19 cellular contexts compared by ENCODE assay signal in genomic region chr5:852431-853401, GRCh38. TPM values are rescaled to one million over a fixed set of nuclear protein-coding genes. Genes with fewer than 3 reads are reported as not detected.
DNase-seq lines count a peak whose midpoint lies in the region; ATAC-seq, FAIRE-seq and TF ChIP-seq lines count a peak whose summit lies in the region.
"Had no signal": no experiment of that assay in that cellular context is flagged by ENCODE, and none has a peak within 500 bp of the region (broad histone marks: within the 10 kb centered on the region; RNA-seq: fewer than 3 reads in every experiment).

No MANE protein-coding gene starts in this region.

- TF ChIP-seq CTCF in heart left ventricle (IDR thresholded peaks at IDR 0.05) (no peak), right atrium auricular region (IDR thresholded peaks at IDR 0.05) (no peak), K562 (IDR thresholded peaks at IDR 0.05 in 2 of 3, conservative IDR thresholded peaks at IDR 0.05 in 1 of 3; ENCODE audit: insufficient read depth in 2 of 3, low read depth in 1 of 3, low read length in 3 of 3) (no peak), lower lobe of right lung (IDR thresholded peaks at IDR 0.05) (no peak), spleen (IDR thresholded peaks at IDR 0.05 in 8 of 11, conservative IDR thresholded peaks at IDR 0.05 in 3 of 11) (no peak), smooth muscle cell (IDR thresholded peaks at IDR 0.05; ENCODE audit: borderline replicate concordance, insufficient read depth, poor library complexity, severe bottlenecking) (no peak)

- H3K4me3 ChIP-seq in heart left ventricle (no peak overlapping the region), right atrium auricular region (no peak overlapping the region), K562 (no peak overlapping the region), lower lobe of right lung (no peak overlapping the region), spleen (no peak overlapping the region), smooth muscle cell (no peak overlapping the region)
- H3K4me3 ChIP-seq: BLaER1, GM23338, MG63 had no signal

- POLR2A ChIA-PET in K562 (lab: Yijun Ruan, JAX): no interaction called here

- no peak for TF ChIP-seq EP300 in K562 (IDR thresholded peaks at IDR 0.05; ENCODE audit: low read length)

- no peak overlapping the region for H3K4me2 ChIP-seq in K562 (ENCODE audit: insufficient read depth, low read length)
- H3K4me2 ChIP-seq in smooth muscle cell: no peak overlapping the region
- H3K4me2 ChIP-seq: BLaER1, GM23338 had no signal

- H3K27ac ChIP-seq in heart left ventricle: no peak overlapping the region
- H3K27ac ChIP-seq in right atrium auricular region: no peak overlapping the region
- H3K27ac ChIP-seq in K562 (ENCODE audit: extremely low read depth, low read depth, low read length): no peak overlapping the region
- H3K27ac ChIP-seq in lower lobe of right lung: no peak overlapping the region
- H3K27ac ChIP-seq in spleen: no peak overlapping the region
- H3K27ac ChIP-seq in smooth muscle cell (ENCODE audit: low read depth): no peak overlapping the region
- H3K27ac ChIP-seq: BLaER1, HL-60 had no signal

- CTCF ChIA-PET in K562 (lab: Yijun Ruan, JAX; ENCODE audit: low intra/inter-chr PET ratio): no interaction called here

- H3K79me2 ChIP-seq in K562 (ENCODE audit: control insufficient read depth, insufficient read depth, low read length): no peaks in the 10 kb centered on the region
- no peaks in the 10 kb centered on the region for H3K79me2 ChIP-seq in smooth muscle cell (ENCODE audit: low read depth)

- H3K27me3 ChIP-seq in heart left ventricle (peaks cover 0 to 17% (median 0%) of the 10 kb centered on the region in 9 donors), right atrium auricular region (no peaks in the 10 kb centered on the region), K562 (ENCODE audit: control insufficient read depth in 2 of 2, insufficient read depth in 2 of 2, low read length in 2 of 2) (peaks cover 24 to 47% of the 10 kb centered on the region in 2 experiments), lower lobe of right lung (ENCODE audit: low read depth) (peaks cover 8% of the 10 kb centered on the region), spleen (replicated peaks in 1 of 7) (peaks cover 0 to 41% (median 3%) of the 10 kb centered on the region in 7 donors), smooth muscle cell (ENCODE audit: low read depth) (no peaks in the 10 kb centered on the region)
- H3K27me3 ChIP-seq: BLaER1 had no signal

- DNase-seq in heart left ventricle: peak in 3 of 5 donors; percentile 10 to 48 (median 10)
- DNase-seq in right atrium auricular region (ENCODE audit: low spot score): no peak
- DNase-seq in K562 (ENCODE audit: extremely low read depth in 1 of 4, low spot score in 3 of 4): no peak
- peak; percentile 39 for DNase-seq in lower lobe of right lung
- DNase-seq in spleen: peak; percentile 41
- no peak for DNase-seq in smooth muscle cell (lab: John Stamatoyannopoulos, UW; ENCODE audit: unreplicated experiment)
- no peak for DNase-seq in NCI-H226
- DNase-seq: KG1, MG63, NCI-H1105, NCI-H1694 treated with DMSO at 0.1 percent for 48 hours, NCI-H446, NCI-H748 treated with DMSO at 0.1 percent for 48 hours, PC-3 had no signal

- H3K9me3 ChIP-seq in heart left ventricle (no peaks in the 10 kb centered on the region), right atrium auricular region (no peaks in the 10 kb centered on the region), K562 (replicated peaks; ENCODE audit: control insufficient read depth, insufficient read depth, low read depth, low read length) (no peaks in the 10 kb centered on the region), lower lobe of right lung (no peaks in the 10 kb centered on the region), spleen (no peaks in the 10 kb centered on the region), smooth muscle cell (replicated peaks; ENCODE audit: low read depth) (no peaks in the 10 kb centered on the region)
- H3K9me3 ChIP-seq: BLaER1, MG63 had no signal

- intact Hi-C loops in heart left ventricle (cut with DNase I): no loop called here
- intact Hi-C loops in K562 (cut with micrococcal nuclease): loop anchor here (10.0 kb wide), 1 partner anchor 178 kb away; no protein-coding TSS in a partner anchor
- intact Hi-C loops in lower lobe of right lung (cut with DNase I): no loop called here
- intact Hi-C loops in spleen (cut with DNase I; ENCODE audit: low total_unique reads): no loop called here

- BruUV-seq in K562 (replicated peaks; lab: Mats Ljungman, UMichigan): no TSS peak

- ATAC-seq in heart left ventricle: no peak
- no peak for ATAC-seq in K562
- ATAC-seq in lower lobe of right lung: no peak
- ATAC-seq in HG03135 (IDR thresholded peaks at IDR 0.05; ENCODE audit: unreplicated experiment): no peak
- ATAC-seq: GM23338, PC-3 had no signal

- TF ChIP-seq RAD21 in K562 (CRISPR knock-in tag; conservative IDR thresholded peaks at IDR 0.05 in 1 of 2, IDR thresholded peaks at IDR 0.05 in 1 of 2): no peak

- H3K4me1 ChIP-seq in heart left ventricle: peaks cover 0 to 11% (median 0%) of the 10 kb centered on the region in 12 donors
- H3K4me1 ChIP-seq in right atrium auricular region: peaks cover 0 to 12% of the 10 kb centered on the region in 2 donors
- peaks cover 0 to 37% of the 10 kb centered on the region in 2 experiments; a peak in 2 of 5 replicates for H3K4me1 ChIP-seq in K562 (replicated peaks in 1 of 2; ENCODE audit: control insufficient read depth in 2 of 2, insufficient read depth in 2 of 2, low read length in 2 of 2)
- H3K4me1 ChIP-seq in lower lobe of right lung: peaks cover 10% of the 10 kb centered on the region
- H3K4me1 ChIP-seq in spleen: no peaks in the 10 kb centered on the region
- H3K4me1 ChIP-seq in smooth muscle cell (ENCODE audit: low read depth): no peaks in the 10 kb centered on the region

- no peak overlapping the region for H2AFZ ChIP-seq in K562 (ENCODE audit: low read depth, low read length)
- H2AFZ ChIP-seq in smooth muscle cell (ENCODE audit: low read depth): no peak overlapping the region
- H2AFZ ChIP-seq: GM23338 had no signal

- H4K20me1 ChIP-seq in K562 (replicated peaks; ENCODE audit: control insufficient read depth, insufficient read depth, low read length) (peaks cover 18% of the 10 kb centered on the region), smooth muscle cell (ENCODE audit: low read depth) (no peaks in the 10 kb centered on the region)

- no peak for TF ChIP-seq POLR2A in heart left ventricle (IDR thresholded peaks at IDR 0.05)
- no peak for TF ChIP-seq POLR2A in K562 (conservative IDR thresholded peaks at IDR 0.05)
- no peak for TF ChIP-seq POLR2A in spleen (IDR thresholded peaks at IDR 0.05)

- in situ Hi-C loops in K562 (cut with MboI): no loop called here

- FAIRE-seq in K562 (lab: Jason Lieb, UNC): no peak

- H3F3A ChIP-seq in smooth muscle cell (ENCODE audit: low read depth): no peaks in the 10 kb centered on the region

- H3K9ac ChIP-seq in K562 (ENCODE audit: insufficient read depth in 1 of 2, low read depth in 2 of 2, low read length in 2 of 2): no peak overlapping the region
- no peak overlapping the region for H3K9ac ChIP-seq in smooth muscle cell (ENCODE audit: low read depth)
- H3K9ac ChIP-seq: BLaER1 had no signal

- H3K36me3 ChIP-seq in heart left ventricle: no peaks in the 10 kb centered on the region
- no peaks in the 10 kb centered on the region for H3K36me3 ChIP-seq in right atrium auricular region
- no peaks in the 10 kb centered on the region for H3K36me3 ChIP-seq in K562 (ENCODE audit: control insufficient read depth, insufficient read depth, low read length)
- H3K36me3 ChIP-seq in lower lobe of right lung: no peaks in the 10 kb centered on the region
- H3K36me3 ChIP-seq in spleen: no peaks in the 10 kb centered on the region
- no peaks in the 10 kb centered on the region for H3K36me3 ChIP-seq in smooth muscle cell (ENCODE audit: low read depth)
- H3K36me3 ChIP-seq: BLaER1, MG63 had no signal

- 88 to 92% (median 92%) methylated on average over 55 of the region's 55 CpGs for WGBS in heart left ventricle, 4 donors
- WGBS in K562 (ENCODE audit: insufficient coverage, low coverage, missing lambda C conversion rate): 54% methylated on average over 43 of the region's 55 CpGs
- WGBS in spleen, 5 donors: 91 to 95% (median 92%) methylated on average over 55 of the region's 55 CpGs
- WGBS in smooth muscle cell (ENCODE audit: low lambda C conversion rate): 97% methylated on average over 51 of the region's 55 CpGs

- H3K9me1 ChIP-seq in K562 (ENCODE audit: control insufficient read depth, insufficient read depth, low read length): no peaks in the 10 kb centered on the region

RNA-seq across cellular contexts. Expression of gene ZDHHC11, which starts 1.9 kb away (rescaled TPM):
- total RNA-seq in heart left ventricle (10 to 100 TPM in 6 of 9 donors, 1 to 10 TPM in 3; 6.6 to 25.0 (median 10.8) TPM), right atrium auricular region (10 to 100 TPM; 10.8 to 16.2 TPM), K562 (2014; rRNA removed) (0.20 and 1.5 TPM in 2 replicates), K562 (2014; rRNA removed; fragmentation: Illumina TruSeq; extraction: Trizol) (0.40 and 0.45 TPM in 2 replicates), K562 (2015; rRNA removed; fragmentation: Illumina TruSeq; extraction: Trizol) (0.29 and 0.30 TPM in 2 replicates), K562 (2021) (2.2 and 2.3 TPM in 2 replicates), lower lobe of right lung (28.7 TPM), spleen (10 to 100 TPM in 4 of 7 donors, 1 to 10 TPM in 3; 1.3 to 75.0 (median 10.5) TPM), smooth muscle cell (2.7 and 4.8 TPM in 2 replicates)
- polyA plus RNA-seq in heart left ventricle (10 to 100 TPM in 1 of 2 donors, 1 to 10 TPM in 1; 6.3 to 12.5 TPM), K562 (2011; rRNA removed) (0.99 and 1.2 TPM in 2 replicates), K562 (2014; fragmentation: Illumina TruSeq; extraction: Trizol) (0.52 and 1.4 TPM in 2 replicates), K562 (2014; fragmentation: Nextera tagmentation; extraction: Ambion mirVana) (under 1 TPM; 0.07 to 0.21 TPM), K562 (2014; rRNA removed) (0.97 and 1.4 TPM in 2 replicates), spleen (1 to 10 TPM; 1.9 to 2.8 (median 2.1) TPM), smooth muscle cell (1.7 and 5.5 TPM in 2 replicates)
- 13.2 and 31.1 TPM in 2 replicates for total RNA-seq in K562 (2011; cell fraction: chromatin; rRNA removed; ENCODE audit: low replicate concordance)
- 14.7 and 17.7 TPM in 2 replicates for total RNA-seq in K562 (2011; cell fraction: nucleolus; rRNA removed)
- total RNA-seq in K562 (2011; cell fraction: nucleoplasm; rRNA removed): 11.8 and 18.1 TPM in 2 replicates
- 0.52 and 1.3 TPM in 2 replicates for polyA plus RNA-seq in K562 (2011; cell fraction: cytosol; rRNA removed)
- polyA plus RNA-seq in K562 (2011; cell fraction: nucleus; rRNA removed): 6.0 and 14.9 TPM in 2 replicates
- polyA plus RNA-seq in K562 (2012): 1.5 and 6.1 TPM in 2 replicates
- 0.81 and 1.1 TPM in 2 replicates for polyA minus RNA-seq in K562 (2011; rRNA and poly(A)+ RNA removed)
- polyA minus RNA-seq in K562 (2011; cell fraction: cytosol; rRNA and poly(A)+ RNA removed): 1.3 and 1.4 TPM in 2 replicates
- 2.3 and 4.4 TPM in 2 replicates for polyA minus RNA-seq in K562 (2011; cell fraction: nucleus; rRNA and poly(A)+ RNA removed)
- polyA plus RNA-seq: CD8-positive, alpha-beta memory T cell had no signal

RNA-seq across cellular contexts. Expression of gene BRD9, which starts 39.9 kb away (rescaled TPM):
- total RNA-seq in heart left ventricle: 10 to 100 TPM; 17.9 to 32.1 (median 23.9) TPM
- polyA plus RNA-seq in heart left ventricle: 10 to 100 TPM; 17.5 to 19.5 TPM
- total RNA-seq in right atrium auricular region: 10 to 100 TPM; 15.0 to 16.1 TPM
- 217 and 274 TPM in 2 replicates for total RNA-seq in K562 (2011; cell fraction: chromatin; rRNA removed; ENCODE audit: low replicate concordance)
- 94.6 and 102 TPM in 2 replicates for total RNA-seq in K562 (2011; cell fraction: nucleolus; rRNA removed)
- total RNA-seq in K562 (2011; cell fraction: nucleoplasm; rRNA removed): 114 and 119 TPM in 2 replicates
- total RNA-seq in K562 (2014; rRNA removed): 52.8 and 58.5 TPM in 2 replicates
- 37.9 and 39.5 TPM in 2 replicates for total RNA-seq in K562 (2014; rRNA removed; fragmentation: Illumina TruSeq; extraction: Trizol)
- 43.1 and 44.9 TPM in 2 replicates for total RNA-seq in K562 (2015; rRNA removed; fragmentation: Illumina TruSeq; extraction: Trizol)
- total RNA-seq in K562 (2021): 62.3 and 68.7 TPM in 2 replicates
- 17.3 and 18.0 TPM in 2 replicates for polyA plus RNA-seq in K562 (2011; rRNA removed)
- polyA plus RNA-seq in K562 (2011; cell fraction: cytosol; rRNA removed): 14.1 and 18.3 TPM in 2 replicates
- polyA plus RNA-seq in K562 (2011; cell fraction: nucleus; rRNA removed): 96.2 and 143 TPM in 2 replicates
- polyA plus RNA-seq in K562 (2012): 36.5 and 41.6 TPM in 2 replicates
- polyA plus RNA-seq in K562 (2014; fragmentation: Illumina TruSeq; extraction: Trizol): 49.7 and 54.7 TPM in 2 replicates
- polyA plus RNA-seq in K562 (2014; fragmentation: Nextera tagmentation; extraction: Ambion mirVana): 1 to 10 TPM; 2.4 to 3.7 TPM
- polyA plus RNA-seq in K562 (2014; rRNA removed): 51.8 and 56.4 TPM in 2 replicates
- 23.4 and 26.6 TPM in 2 replicates for polyA minus RNA-seq in K562 (2011; rRNA and poly(A)+ RNA removed)
- 16.0 and 18.9 TPM in 2 replicates for polyA minus RNA-seq in K562 (2011; cell fraction: cytosol; rRNA and poly(A)+ RNA removed)
- polyA minus RNA-seq in K562 (2011; cell fraction: nucleus; rRNA and poly(A)+ RNA removed): 54.1 and 62.2 TPM in 2 replicates
- 37.7 TPM for total RNA-seq in lower lobe of right lung
- total RNA-seq in spleen: 10 to 100 TPM; 32.2 to 82.9 (median 39.7) TPM
- 10 to 100 TPM; 26.5 to 54.5 (median 38.6) TPM for polyA plus RNA-seq in spleen
- total RNA-seq in smooth muscle cell: 14.7 and 17.1 TPM in 2 replicates
- 17.8 and 20.4 TPM in 2 replicates for polyA plus RNA-seq in smooth muscle cell

RNA-seq across cellular contexts. Expression of gene TRIP13, which starts 40.0 kb away (rescaled TPM):
- total RNA-seq in heart left ventricle: 1 to 10 TPM in 2 of 9 donors, under 1 TPM in 7; 0.31 to 4.2 (median 0.49) TPM
- 1 to 10 TPM in 1 of 2 donors, under 1 TPM in 1; 0.19 to 1.8 TPM for polyA plus RNA-seq in heart left ventricle
- total RNA-seq in right atrium auricular region: under 1 TPM; 0.20 to 0.93 TPM
- total RNA-seq in K562 (2011; cell fraction: chromatin; rRNA removed; ENCODE audit: low replicate concordance): 80.8 and 99.7 TPM in 2 replicates
- total RNA-seq in K562 (2011; cell fraction: nucleolus; rRNA removed): 42.2 and 50.7 TPM in 2 replicates
- total RNA-seq in K562 (2011; cell fraction: nucleoplasm; rRNA removed): 38.0 and 41.1 TPM in 2 replicates
- total RNA-seq in K562 (2014; rRNA removed): 48.2 and 68.7 TPM in 2 replicates
- total RNA-seq in K562 (2014; rRNA removed; fragmentation: Illumina TruSeq; extraction: Trizol): 55.2 and 56.8 TPM in 2 replicates
- 45.1 and 50.8 TPM in 2 replicates for total RNA-seq in K562 (2015; rRNA removed; fragmentation: Illumina TruSeq; extraction: Trizol)
- 50.0 and 53.2 TPM in 2 replicates for total RNA-seq in K562 (2021)
- polyA plus RNA-seq in K562 (2011; rRNA removed): 93.2 and 116 TPM in 2 replicates
- polyA plus RNA-seq in K562 (2011; cell fraction: cytosol; rRNA removed): 35.6 and 39.2 TPM in 2 replicates
- 107 and 115 TPM in 2 replicates for polyA plus RNA-seq in K562 (2011; cell fraction: nucleus; rRNA removed)
- polyA plus RNA-seq in K562 (2012): 39.7 and 46.2 TPM in 2 replicates
- 62.6 and 73.0 TPM in 2 replicates for polyA plus RNA-seq in K562 (2014; fragmentation: Illumina TruSeq; extraction: Trizol)
- polyA plus RNA-seq in K562 (2014; fragmentation: Nextera tagmentation; extraction: Ambion mirVana): 10 to 100 TPM; 24.1 to 28.9 TPM
- polyA plus RNA-seq in K562 (2014; rRNA removed): 65.2 and 73.4 TPM in 2 replicates
- polyA minus RNA-seq in K562 (2011; rRNA and poly(A)+ RNA removed): 74.7 and 79.6 TPM in 2 replicates
- 37.0 and 47.0 TPM in 2 replicates for polyA minus RNA-seq in K562 (2011; cell fraction: cytosol; rRNA and poly(A)+ RNA removed)
- polyA minus RNA-seq in K562 (2011; cell fraction: nucleus; rRNA and poly(A)+ RNA removed): 20.7 and 35.1 TPM in 2 replicates
- total RNA-seq in lower lobe of right lung: 1.0 TPM
- 1 to 10 TPM; 1.0 to 5.4 (median 2.1) TPM for total RNA-seq in spleen
- polyA plus RNA-seq in spleen: 1 to 10 TPM; 1.2 to 3.4 (median 2.6) TPM
- total RNA-seq in smooth muscle cell: 8.4 and 13.4 TPM in 2 replicates
- polyA plus RNA-seq in smooth muscle cell: 12.0 and 12.7 TPM in 2 replicates

Comparison
In these comparisons a context has a peak if more than half of its experiments do, and no peak if none do; other contexts are left out.
1. DNase-seq: peak in heart left ventricle (3 of 5), lower lobe of right lung (single experiment) and spleen (single experiment); none in right atrium auricular region (single experiment), K562 (0 of 4), smooth muscle cell (single experiment) and NCI-H226 (single experiment).